Comparison of ENCODE assay signal across 11 cellular contexts in the genomic region with DNA sequence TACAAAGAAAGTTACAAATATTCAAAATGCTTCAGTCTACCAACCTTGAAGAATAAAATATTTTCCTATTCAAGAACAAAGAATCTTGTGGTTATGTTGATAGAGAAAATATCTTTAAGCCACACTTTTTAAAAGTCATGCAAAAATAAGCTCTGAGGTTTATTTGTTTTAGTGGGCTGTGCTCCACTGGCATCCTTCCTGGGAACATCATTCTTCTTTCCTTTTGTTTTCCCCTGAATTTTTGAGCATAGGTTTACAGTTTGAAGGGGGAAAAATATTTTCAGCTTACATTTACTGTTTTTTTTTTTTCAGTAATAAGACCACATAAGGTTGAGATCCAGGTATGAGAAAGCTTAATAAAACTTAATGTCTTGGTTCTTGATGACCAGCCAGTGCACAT.
DNase-seq lines count a peak whose midpoint lies in the region; ATAC-seq and TF ChIP-seq lines count a peak whose summit lies in the region.
"Had no signal": no experiment of that assay in that cellular context is flagged by ENCODE, and none has a peak within 500 bp of the region (broad histone marks: within the 10 kb centered on the region; RNA-seq: fewer than 3 reads in every experiment).

No MANE protein-coding gene starts in this region.

- POLR2A ChIA-PET in HEK293 (lab: Yijun Ruan, JAX) (interaction anchor here (0.6 kb wide), 1 partner anchor 80 kb away, joined by 5 read pairs; no protein-coding TSS in a partner anchor), WTC11 (lab: Charles Lee) (interaction anchor here (0.7 kb wide), 1 partner anchor 527 kb away, joined by 3 read pairs; no protein-coding TSS in a partner anchor)

- H3K27ac Mint-ChIP-seq in WTC11 (peak overlapping the region; percentile 53; the same call in 1 of the 2 replicates), glutamatergic neuron (ENCODE audit: unreplicated experiment) (peak overlapping the region; percentile 59)
- H3K27ac Mint-ChIP-seq in stimulated activated memory B cell treated with anti-CD40 and anti-IgM and Interleukin-4, amounts not matched to agents 10 μg/mL and 1 μg/mL and 100 μg/mL, for 72 hours, result peak overlapping the region; percentile 37
- H3K27ac Mint-ChIP-seq: stimulated activated naive B cell treated with anti-CD40 and anti-IgM and Interleukin-4, amounts not matched to agents 10 μg/mL and 1 μg/mL and 100 μg/mL, for 72 hours had no signal

- peaks cover 39% of the 10 kb centered on the region for H3K4me1 Mint-ChIP-seq in WTC11
- H3K4me1 Mint-ChIP-seq in glutamatergic neuron (ENCODE audit: low read depth, unreplicated experiment), result peaks cover 27% of the 10 kb centered on the region
- peaks cover 20% of the 10 kb centered on the region for H3K4me1 Mint-ChIP-seq in stimulated activated memory B cell treated with anti-CD40 and anti-IgM and Interleukin-4, amounts not matched to agents 10 μg/mL and 1 μg/mL and 100 μg/mL, for 72 hours

- H3K4me3 ChIP-seq in HEK293 (ENCODE audit: low read depth, low read length), result no peak overlapping the region
- H3K4me3 ChIP-seq: colonic mucosa, right lobe of liver had no signal

- 0 out of 2 replicates have a peak overlapping the region, but pooled peaks have one; percentile 11 for H3K27ac ChIP-seq in HEK293 (ENCODE audit: extremely low read depth, low read depth, low read length)
- H3K27ac ChIP-seq: colonic mucosa, right lobe of liver had no signal

- peaks cover 4% of the 10 kb centered on the region for H3K9me3 Mint-ChIP-seq in WTC11
- H3K9me3 Mint-ChIP-seq in glutamatergic neuron (ENCODE audit: unreplicated experiment), result peaks cover 4% of the 10 kb centered on the region
- H3K9me3 Mint-ChIP-seq in stimulated activated memory B cell treated with anti-CD40 and anti-IgM and Interleukin-4, amounts not matched to agents 10 μg/mL and 1 μg/mL and 100 μg/mL, for 72 hours, result no peaks in the 10 kb centered on the region

- no peak for ATAC-seq in WTC11
- ATAC-seq in stimulated activated memory B cell treated with anti-CD40 and anti-IgM and Interleukin-4, amounts not matched to agents 10 μg/mL and 1 μg/mL and 100 μg/mL, for 72 hours, result no peak
- no peak for ATAC-seq in HG02678 (IDR thresholded peaks at IDR 0.05; ENCODE audit: unreplicated experiment)

- CTCF ChIA-PET in HEK293 (lab: Yijun Ruan, JAX) (interaction anchor here (0.9 kb wide), 1 partner anchor 102 kb away, joined by 3 read pairs; no protein-coding TSS in a partner anchor), WTC11 (lab: Charles Lee) (no interaction called here)

- H3K4me3 Mint-ChIP-seq in WTC11, result no peak overlapping the region
- H3K4me3 Mint-ChIP-seq in glutamatergic neuron (ENCODE audit: unreplicated experiment), result no peak overlapping the region
- no peak overlapping the region for H3K4me3 Mint-ChIP-seq in stimulated activated memory B cell treated with anti-CD40 and anti-IgM and Interleukin-4, amounts not matched to agents 10 μg/mL and 1 μg/mL and 100 μg/mL, for 72 hours
- H3K4me3 Mint-ChIP-seq: stimulated activated naive B cell treated with anti-CD40 and anti-IgM and Interleukin-4, amounts not matched to agents 10 μg/mL and 1 μg/mL and 100 μg/mL, for 72 hours had no signal

- H3K27me3 Mint-ChIP-seq in WTC11 (ENCODE audit: low read depth) (no peaks in the 10 kb centered on the region), glutamatergic neuron (ENCODE audit: unreplicated experiment) (peaks cover 2% of the 10 kb centered on the region)
- no peaks in the 10 kb centered on the region for H3K27me3 Mint-ChIP-seq in stimulated activated memory B cell treated with anti-CD40 and anti-IgM and Interleukin-4, amounts not matched to agents 10 μg/mL and 1 μg/mL and 100 μg/mL, for 72 hours
- H3K27me3 Mint-ChIP-seq: stimulated activated naive B cell treated with anti-CD40 and anti-IgM and Interleukin-4, amounts not matched to agents 10 μg/mL and 1 μg/mL and 100 μg/mL, for 72 hours had no signal

- H3K36me3 ChIP-seq in HEK293 (ENCODE audit: control insufficient read depth in 2 of 2, insufficient read depth in 1 of 2, low read length in 2 of 2), result no peaks in the 10 kb centered on the region
- H3K36me3 ChIP-seq: colonic mucosa, right lobe of liver had no signal

- H3K9me3 ChIP-seq in HEK293 (ENCODE audit: control insufficient read depth, insufficient read depth, low read depth, low read length), result no peaks in the 10 kb centered on the region
- H3K9me3 ChIP-seq: colonic mucosa, right lobe of liver had no signal

- TF ChIP-seq CTCF in HEK293 (tag by site-specific recombination; IDR thresholded peaks at IDR 0.05) (no peak), WTC11 (IDR thresholded peaks at IDR 0.05) (no peak), glutamatergic neuron (IDR thresholded peaks at IDR 0.05; ENCODE audit: partially characterized antibody, unreplicated experiment) (no peak)

- DNase-seq in WTC11 (ENCODE audit: low spot score) (no peak), glutamatergic neuron (no peak), NCI-H748 (lab: John Stamatoyannopoulos, UW; ENCODE audit: unreplicated experiment) (no peak), AG08396 (ENCODE audit: low spot score) (no peak)
- DNase-seq: right lobe of liver, SHP77 had no signal

- H3K36me3 Mint-ChIP-seq in WTC11, result no peaks in the 10 kb centered on the region
- peaks cover 5% of the 10 kb centered on the region for H3K36me3 Mint-ChIP-seq in glutamatergic neuron (ENCODE audit: unreplicated experiment)
- no peaks in the 10 kb centered on the region for H3K36me3 Mint-ChIP-seq in stimulated activated memory B cell treated with anti-CD40 and anti-IgM and Interleukin-4, amounts not matched to agents 10 μg/mL and 1 μg/mL and 100 μg/mL, for 72 hours
- H3K36me3 Mint-ChIP-seq: stimulated activated naive B cell treated with anti-CD40 and anti-IgM and Interleukin-4, amounts not matched to agents 10 μg/mL and 1 μg/mL and 100 μg/mL, for 72 hours had no signal

- H3K4me1 ChIP-seq in HEK293 (ENCODE audit: control insufficient read depth, insufficient read depth, low read length), result peaks cover 10% of the 10 kb centered on the region; the same call in 1 of the 2 replicates
- H3K4me1 ChIP-seq: colonic mucosa, right lobe of liver had no signal

TF ChIP-seq in HEK293, 187 proteins besides CTCF, POLR2A, EP300 and RAD21 (continues in another document):
- TF ChIP-seq ZNF600 (tag by site-specific recombination; IDR thresholded peaks at IDR 0.05), result no peak
- TF ChIP-seq ZNF76 (tag by site-specific recombination; IDR thresholded peaks at IDR 0.05; ENCODE audit: borderline replicate concordance, low read depth), result no peak
- TF ChIP-seq SETDB1 (IDR thresholded peaks at IDR 0.05; ENCODE audit: insufficient read length, low read length), result no peak
- TF ChIP-seq, protein P1, sequence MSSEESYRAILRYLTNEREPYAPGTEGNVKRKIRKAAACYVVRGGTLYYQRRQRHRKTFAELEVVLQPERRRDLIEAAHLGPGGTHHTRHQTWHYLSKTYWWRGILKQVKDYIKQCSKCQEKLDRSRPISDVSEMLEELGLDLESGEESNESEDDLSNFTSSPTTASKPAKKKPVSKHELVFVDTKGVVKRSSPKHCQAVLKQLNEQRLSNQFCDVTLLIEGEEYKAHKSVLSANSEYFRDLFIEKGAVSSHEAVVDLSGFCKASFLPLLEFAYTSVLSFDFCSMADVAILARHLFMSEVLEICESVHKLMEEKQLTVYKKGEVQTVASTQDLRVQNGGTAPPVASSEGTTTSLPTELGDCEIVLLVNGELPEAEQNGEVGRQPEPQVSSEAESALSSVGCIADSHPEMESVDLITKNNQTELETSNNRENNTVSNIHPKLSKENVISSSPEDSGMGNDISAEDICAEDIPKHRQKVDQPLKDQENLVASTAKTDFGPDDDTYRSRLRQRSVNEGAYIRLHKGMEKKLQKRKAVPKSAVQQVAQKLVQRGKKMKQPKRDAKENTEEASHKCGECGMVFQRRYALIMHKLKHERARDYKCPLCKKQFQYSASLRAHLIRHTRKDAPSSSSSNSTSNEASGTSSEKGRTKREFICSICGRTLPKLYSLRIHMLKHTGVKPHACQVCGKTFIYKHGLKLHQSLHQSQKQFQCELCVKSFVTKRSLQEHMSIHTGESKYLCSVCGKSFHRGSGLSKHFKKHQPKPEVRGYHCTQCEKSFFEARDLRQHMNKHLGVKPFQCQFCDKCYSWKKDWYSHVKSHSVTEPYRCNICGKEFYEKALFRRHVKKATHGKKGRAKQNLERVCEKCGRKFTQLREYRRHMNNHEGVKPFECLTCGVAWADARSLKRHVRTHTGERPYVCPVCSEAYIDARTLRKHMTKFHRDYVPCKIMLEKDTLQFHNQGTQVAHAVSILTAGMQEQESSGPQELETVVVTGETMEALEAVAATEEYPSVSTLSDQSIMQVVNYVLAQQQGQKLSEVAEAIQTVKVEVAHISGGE (tag by site-specific recombination; conservative IDR thresholded peaks at IDR 0.05; ENCODE audit: low read depth), result no peak
- no peak for TF ChIP-seq ZNF24 (tag by site-specific recombination; IDR thresholded peaks at IDR 0.05)

TF ChIP-seq in WTC11, 78 proteins besides CTCF, POLR2A, EP300 and RAD21:
- TF ChIP-seq, protein P2, sequence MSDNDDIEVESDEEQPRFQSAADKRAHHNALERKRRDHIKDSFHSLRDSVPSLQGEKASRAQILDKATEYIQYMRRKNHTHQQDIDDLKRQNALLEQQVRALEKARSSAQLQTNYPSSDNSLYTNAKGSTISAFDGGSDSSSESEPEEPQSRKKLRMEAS (CRISPR knock-in tag; IDR thresholded peaks at IDR 0.05), result no peak
- no peak for TF ChIP-seq CREB1 (CRISPR knock-in tag; IDR thresholded peaks at IDR 0.05)
- TF ChIP-seq, protein P3, sequence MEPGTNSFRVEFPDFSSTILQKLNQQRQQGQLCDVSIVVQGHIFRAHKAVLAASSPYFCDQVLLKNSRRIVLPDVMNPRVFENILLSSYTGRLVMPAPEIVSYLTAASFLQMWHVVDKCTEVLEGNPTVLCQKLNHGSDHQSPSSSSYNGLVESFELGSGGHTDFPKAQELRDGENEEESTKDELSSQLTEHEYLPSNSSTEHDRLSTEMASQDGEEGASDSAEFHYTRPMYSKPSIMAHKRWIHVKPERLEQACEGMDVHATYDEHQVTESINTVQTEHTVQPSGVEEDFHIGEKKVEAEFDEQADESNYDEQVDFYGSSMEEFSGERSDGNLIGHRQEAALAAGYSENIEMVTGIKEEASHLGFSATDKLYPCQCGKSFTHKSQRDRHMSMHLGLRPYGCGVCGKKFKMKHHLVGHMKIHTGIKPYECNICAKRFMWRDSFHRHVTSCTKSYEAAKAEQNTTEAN (CRISPR knock-in tag; IDR thresholded peaks at IDR 0.05), result no peak
